In genomic region chr12:124753993-124754392, GRCh38 we compare ENCODE assay signal across 20 cellular contexts.
A peak's percentile ranks its signal among the peaks of the same experiment; 100 is the strongest.
DNase-seq lines count a peak whose midpoint lies in the region; ATAC-seq and TF ChIP-seq lines count a peak whose summit lies in the region.
"Had no signal": no experiment of that assay in that cellular context is flagged by ENCODE, and none has a peak within 500 bp of the region (broad histone marks: within the 10 kb centered on the region; RNA-seq: fewer than 3 reads in every experiment).

No MANE protein-coding gene starts in this region.

- H3K4me3 ChIP-seq in muscle layer of duodenum (ENCODE audit: low read depth in 1 of 2, low read length in 2 of 2) (no peak overlapping the region), suprapubic skin (no peak overlapping the region)
- H3K4me3 ChIP-seq: GM12878, MG63, Peyer's patch had no signal

- peaks cover 15% of the 10 kb centered on the region for H3K36me3 Mint-ChIP-seq in brain
- no peaks in the 10 kb centered on the region for H3K36me3 Mint-ChIP-seq in activated naive CD4-positive, alpha-beta T cell treated with anti-CD3 and anti-CD28 coated beads, Interleukin-2, amount 10 ng/mL, durations not matched to agents 7 days and 5 days

- no peak for TF ChIP-seq EP300 in suprapubic skin (IDR thresholded peaks at IDR 0.05)

- H3K27ac ChIP-seq in muscle layer of duodenum (ENCODE audit: low read length) (peak overlapping the region; percentile 85), suprapubic skin (peak overlapping the region; percentile 78)
- H3K27ac ChIP-seq: 22Rv1 had no signal

- TF ChIP-seq CTCF in brain (conservative IDR thresholded peaks at IDR 0.05) (no peak), suprapubic skin (IDR thresholded peaks at IDR 0.05) (no peak)

- H3K27ac Mint-ChIP-seq in brain: peak overlapping the region; percentile 94 to 99 (median 96)
- H3K27ac Mint-ChIP-seq in activated naive CD4-positive, alpha-beta T cell treated with anti-CD3 and anti-CD28 coated beads, Interleukin-2, amount 10 ng/mL, durations not matched to agents 7 days and 5 days: no peak overlapping the region
- H3K27ac Mint-ChIP-seq: B cell, endodermal cell had no signal

- H3K9me3 Mint-ChIP-seq in brain: peaks cover 16 to 55% (median 40%) of the 10 kb centered on the region in 5 experiments
- H3K9me3 Mint-ChIP-seq in activated naive CD4-positive, alpha-beta T cell treated with anti-CD3 and anti-CD28 coated beads, Interleukin-2, amount 10 ng/mL, durations not matched to agents 7 days and 5 days: peaks cover 15% of the 10 kb centered on the region

- WGBS in suprapubic skin: 96% methylated on average over 4 of the region's 4 CpGs

- ATAC-seq in HG03025 (IDR thresholded peaks at IDR 0.05; ENCODE audit: low FRiP score, unreplicated experiment): no peak
- ATAC-seq: GM12878, SK-N-SH treated with all-trans-retinoic acid at 6 μM for 48 hours had no signal

- CTCF ChIA-PET in activated naive CD4-positive, alpha-beta T cell treated with anti-CD3 and anti-CD28 coated beads, Interleukin-2, amount 10 ng/mL, durations not matched to agents 7 days and 5 days (lab: Charles Lee): no interaction called here

- H3K9me3 ChIP-seq in muscle layer of duodenum (ENCODE audit: control insufficient read depth in 1 of 2, low read length in 2 of 2) (peaks cover 0 to 4% of the 10 kb centered on the region in 2 donors), suprapubic skin (no peaks in the 10 kb centered on the region)

- H3K4me3 Mint-ChIP-seq in brain: no peak overlapping the region
- H3K4me3 Mint-ChIP-seq in activated naive CD4-positive, alpha-beta T cell treated with anti-CD3 and anti-CD28 coated beads, Interleukin-2, amount 10 ng/mL, durations not matched to agents 7 days and 5 days: no peak overlapping the region
- H3K4me3 Mint-ChIP-seq: B cell, endodermal cell had no signal

- peaks cover 14 to 21% of the 10 kb centered on the region in 2 donors for H3K4me1 ChIP-seq in muscle layer of duodenum (ENCODE audit: control insufficient read depth in 1 of 2, insufficient read depth in 2 of 2, low read length in 2 of 2)
- H3K4me1 ChIP-seq in suprapubic skin: peaks cover 34% of the 10 kb centered on the region

- H3K27me3 ChIP-seq in muscle layer of duodenum (ENCODE audit: low read depth, low read length) (no peaks in the 10 kb centered on the region), suprapubic skin (no peaks in the 10 kb centered on the region)
- H3K27me3 ChIP-seq: MG63, Peyer's patch had no signal

- peaks cover 9% of the 10 kb centered on the region for H3K27me3 Mint-ChIP-seq in brain
- peaks cover 59% of the 10 kb centered on the region for H3K27me3 Mint-ChIP-seq in activated naive CD4-positive, alpha-beta T cell treated with anti-CD3 and anti-CD28 coated beads, Interleukin-2, amount 10 ng/mL, durations not matched to agents 7 days and 5 days

- DNase-seq in NCI-H2171 treated with DMSO at 0.1 percent for 48 hours (lab: John Stamatoyannopoulos, UW): peak; percentile 20
- no peak for DNase-seq in NCI-H2171 (lab: John Stamatoyannopoulos, UW)
- no peak for DNase-seq in suprapubic skin (ENCODE audit: low spot score in 2 of 2)
- DNase-seq in activated naive CD4-positive, alpha-beta T cell treated with anti-CD3 and anti-CD28 coated beads, Interleukin-2, amount 10 ng/mL, durations not matched to agents 7 days and 5 days: no peak
- DNase-seq in DMS114 treated with DMSO at 0.1 percent for 48 hours (lab: John Stamatoyannopoulos, UW; ENCODE audit: unreplicated experiment): no peak
- DNase-seq: activated effector memory CD4-positive, alpha-beta T cell treated with Interleukin-2 at 50 U/mL for 16 hours; amniotic stem cell; endodermal cell; GF-D8; MG63; NCI-H226; Peyer's patch; stimulated activated CD4-positive, alpha-beta T cell treated with anti-CD3 and anti-CD28 coated beads, Interleukin-2, amount 100 ng/mL, for 24 hours had no signal

- H3K4me1 Mint-ChIP-seq in brain: peaks cover 84% of the 10 kb centered on the region
- peaks cover 9% of the 10 kb centered on the region for H3K4me1 Mint-ChIP-seq in activated naive CD4-positive, alpha-beta T cell treated with anti-CD3 and anti-CD28 coated beads, Interleukin-2, amount 10 ng/mL, durations not matched to agents 7 days and 5 days
- H3K4me1 Mint-ChIP-seq: B cell had no signal

- H3K36me3 ChIP-seq in muscle layer of duodenum (ENCODE audit: control insufficient read depth in 1 of 2, insufficient read depth in 2 of 2, low read length in 2 of 2): no peaks in the 10 kb centered on the region
- H3K36me3 ChIP-seq in suprapubic skin: no peaks in the 10 kb centered on the region
- H3K36me3 ChIP-seq: MG63, Peyer's patch had no signal

- TF ChIP-seq POLR2A in suprapubic skin (IDR thresholded peaks at IDR 0.05): no peak
